8 cellular contexts compared by ENCODE assay signal in genomic region chr5:52989781-52990530, GRCh38. TPM values are rescaled to one million over a fixed set of nuclear protein-coding genes. Genes with fewer than 3 reads are reported as not detected.
A peak's percentile ranks its signal among the peaks of the same experiment; 100 is the strongest.
DNase-seq lines count a peak whose midpoint lies in the region; ATAC-seq, FAIRE-seq and TF ChIP-seq lines count a peak whose summit lies in the region.

No MANE protein-coding gene starts in this region.

- peak; percentile 40 for ATAC-seq in GM19438 (IDR thresholded peaks at IDR 0.05; ENCODE audit: low read depth, unreplicated experiment)
- ATAC-seq in naive thymus-derived CD8-positive, alpha-beta T cell: peak; percentile 63 to 66
- no peak for ATAC-seq in HG03108 (IDR thresholded peaks at IDR 0.05; ENCODE audit: unreplicated experiment)

- H3K4me1 Mint-ChIP-seq in activated T-helper 1 cell treated with anti-CD3 and anti-CD28 coated beads, Interleukin-12 subunit alpha, Interleukin-12 subunit beta, Interleukin-2, Interleukin-4 antibody, amounts not matched to agents 30 ng/mL and 10 ng/mL and 1 ng/mL, durations not matched to agents 14 hours and 24 hours and 36 hours (ENCODE audit: low read depth): peaks cover 34% of the 10 kb centered on the region
- peaks cover 4 to 21% (median 11%) of the 10 kb centered on the region in 4 donors for H3K4me1 Mint-ChIP-seq in naive thymus-derived CD8-positive, alpha-beta T cell

- peaks cover 16% of the 10 kb centered on the region for H3K36me3 Mint-ChIP-seq in activated T-helper 1 cell treated with anti-CD3 and anti-CD28 coated beads, Interleukin-12 subunit alpha, Interleukin-12 subunit beta, Interleukin-2, Interleukin-4 antibody, amounts not matched to agents 30 ng/mL and 10 ng/mL and 1 ng/mL, durations not matched to agents 14 hours and 24 hours and 36 hours (ENCODE audit: low read depth)
- H3K36me3 Mint-ChIP-seq in naive thymus-derived CD8-positive, alpha-beta T cell: no peaks in the 10 kb centered on the region

- H3K9me3 Mint-ChIP-seq in activated T-helper 1 cell treated with anti-CD3 and anti-CD28 coated beads, Interleukin-12 subunit alpha, Interleukin-12 subunit beta, Interleukin-2, Interleukin-4 antibody, amounts not matched to agents 30 ng/mL and 10 ng/mL and 1 ng/mL, durations not matched to agents 14 hours and 24 hours and 36 hours: no peaks in the 10 kb centered on the region
- H3K9me3 Mint-ChIP-seq in naive thymus-derived CD8-positive, alpha-beta T cell: no peaks in the 10 kb centered on the region

- peak overlapping the region; percentile 81 for H3K4me3 ChIP-seq in AG09309 (ENCODE audit: control insufficient read depth, low read depth, low read length)
- H3K4me3 ChIP-seq in fibroblast of pulmonary artery (replicated peaks; ENCODE audit: low read depth, low read length): peak overlapping the region; percentile 76

- H3K4me3 Mint-ChIP-seq in activated T-helper 1 cell treated with anti-CD3 and anti-CD28 coated beads, Interleukin-12 subunit alpha, Interleukin-12 subunit beta, Interleukin-2, Interleukin-4 antibody, amounts not matched to agents 30 ng/mL and 10 ng/mL and 1 ng/mL, durations not matched to agents 14 hours and 24 hours and 36 hours: peak overlapping the region; percentile 83
- H3K4me3 Mint-ChIP-seq in naive thymus-derived CD8-positive, alpha-beta T cell: peak overlapping the region; percentile 67 to 83 (median 76)

- FAIRE-seq in urothelium cell line (lab: Jason Lieb, UNC): no peak

- POLR2A ChIA-PET in naive thymus-derived CD8-positive, alpha-beta T cell (lab: Charles Lee): interaction anchor here (1.0 kb wide), 1 partner anchor 79 kb away, joined by 3 read pairs; no protein-coding TSS in a partner anchor

- no peak for DNase-seq in AG09309 (ENCODE audit: low read depth)
- peak; percentile 44 for DNase-seq in LoVo (ENCODE audit: low spot score)
- DNase-seq in activated T-helper 1 cell treated with anti-CD3 and anti-CD28 coated beads, Interleukin-12 subunit alpha, Interleukin-12 subunit beta, Interleukin-2, Interleukin-4 antibody, amounts not matched to agents 30 ng/mL and 10 ng/mL and 1 ng/mL, durations not matched to agents 14 hours and 24 hours and 36 hours (ENCODE audit: low spot score): peak; percentile 21
- DNase-seq in fibroblast of pulmonary artery (ENCODE audit: low read depth): peak; percentile 56
- peak in 4 of 10 donors; percentile 6 to 23 (median 14) for DNase-seq in naive thymus-derived CD8-positive, alpha-beta T cell
- peak; percentile 50 for DNase-seq in urothelium cell line (ENCODE audit: low spot score)

- H3K27ac Mint-ChIP-seq in activated T-helper 1 cell treated with anti-CD3 and anti-CD28 coated beads, Interleukin-12 subunit alpha, Interleukin-12 subunit beta, Interleukin-2, Interleukin-4 antibody, amounts not matched to agents 30 ng/mL and 10 ng/mL and 1 ng/mL, durations not matched to agents 14 hours and 24 hours and 36 hours: peak overlapping the region; percentile 45
- H3K27ac Mint-ChIP-seq in naive thymus-derived CD8-positive, alpha-beta T cell: peak overlapping the region in 3 of 10 donors; percentile 9 to 35 (median 12)

- peaks cover 2% of the 10 kb centered on the region for H3K27me3 Mint-ChIP-seq in activated T-helper 1 cell treated with anti-CD3 and anti-CD28 coated beads, Interleukin-12 subunit alpha, Interleukin-12 subunit beta, Interleukin-2, Interleukin-4 antibody, amounts not matched to agents 30 ng/mL and 10 ng/mL and 1 ng/mL, durations not matched to agents 14 hours and 24 hours and 36 hours (ENCODE audit: insufficient read depth)
- peaks cover 12 to 46% (median 40%) of the 10 kb centered on the region in 5 donors for H3K27me3 Mint-ChIP-seq in naive thymus-derived CD8-positive, alpha-beta T cell

- peak; percentile 58 for TF ChIP-seq CTCF in AG09309 (IDR thresholded peaks at IDR 0.05; ENCODE audit: control insufficient read depth, insufficient read depth, low read depth, low read length, missing control alignments)
- peak; percentile 33 for TF ChIP-seq CTCF in fibroblast of pulmonary artery (IDR thresholded peaks at IDR 0.05; ENCODE audit: low read length, missing control alignments)

- intact Hi-C loops in activated T-helper 1 cell treated with anti-CD3 and anti-CD28 coated beads, Interleukin-12 subunit alpha, Interleukin-12 subunit beta, Interleukin-2, Interleukin-4 antibody, amounts not matched to agents 30 ng/mL and 10 ng/mL and 1 ng/mL, durations not matched to agents 14 hours and 24 hours and 36 hours (cut with micrococcal nuclease): loop anchor here (1.0 to 5.0 kb wide), 7 partner anchors 9 to 188 kb away; no protein-coding TSS in a partner anchor

RNA-seq across cellular contexts. Expression of gene ITGA2, which starts 0.8 kb away (rescaled TPM):
- 3.1 and 3.2 TPM in 2 replicates for total RNA-seq in activated T-helper 1 cell treated with anti-CD3 and anti-CD28 coated beads, Interleukin-12 subunit alpha, Interleukin-12 subunit beta, Interleukin-2, Interleukin-4 antibody, amounts not matched to agents 30 ng/mL and 10 ng/mL and 1 ng/mL, durations not matched to agents 14 hours and 24 hours and 36 hours
- total RNA-seq in naive thymus-derived CD8-positive, alpha-beta T cell: not detected
- under 1 TPM in 2 of 3 donors, not detected in 1; 0.06 to 0.19 TPM for polyA plus RNA-seq in naive thymus-derived CD8-positive, alpha-beta T cell
